18 cellular contexts compared by ENCODE assay signal in genomic region chr10:28644647-28645046, GRCh38. TPM values are rescaled to one million over a fixed set of nuclear protein-coding genes. Genes with fewer than 3 reads are reported as not detected.
DNase-seq lines count a peak whose midpoint lies in the region; ATAC-seq, FAIRE-seq and TF ChIP-seq lines count a peak whose summit lies in the region.
"Had no signal": no experiment of that assay in that cellular context is flagged by ENCODE, and none has a peak within 500 bp of the region (broad histone marks: within the 10 kb centered on the region; RNA-seq: fewer than 3 reads in every experiment).

No MANE protein-coding gene starts in this region.

- POLR2A ChIA-PET in K562 (lab: Yijun Ruan, JAX) = no interaction called here

- H3K4me1 Mint-ChIP-seq in stimulated activated effector memory CD8-positive, alpha-beta T cell treated with anti-CD3 and anti-CD28 coated beads, Interleukin-12 subunit alpha, Interleukin-12 subunit beta, amount 100 ng/mL, for 72 hours = no peaks in the 10 kb centered on the region
- H3K4me1 Mint-ChIP-seq: B cell had no signal

- H3K27ac Mint-ChIP-seq in stimulated activated effector memory CD8-positive, alpha-beta T cell treated with anti-CD3 and anti-CD28 coated beads, Interleukin-12 subunit alpha, Interleukin-12 subunit beta, amount 100 ng/mL, for 72 hours = no peak overlapping the region
- H3K27ac Mint-ChIP-seq: B cell; CD4-positive, alpha-beta T cell had no signal

- H3K79me2 ChIP-seq in K562 (ENCODE audit: control insufficient read depth, insufficient read depth, low read length) = no peaks in the 10 kb centered on the region

- H3K27me3 ChIP-seq in K562 (ENCODE audit: control insufficient read depth in 2 of 2, insufficient read depth in 2 of 2, low read length in 2 of 2) = peaks cover 8 to 18% of the 10 kb centered on the region in 2 experiments; a peak in 4 of 5 replicates

- intact Hi-C loops in K562 (cut with micrococcal nuclease) = no loop called here

- H3K27ac ChIP-seq in K562 (ENCODE audit: extremely low read depth, low read depth, low read length) = no peak overlapping the region
- H3K27ac ChIP-seq: HL-60 had no signal

- FAIRE-seq in K562 (lab: Jason Lieb, UNC) = no peak
- FAIRE-seq: A204.1, G401.6, GM12891, H54 had no signal

- H2AFZ ChIP-seq in K562 (ENCODE audit: low read depth, low read length) = no peak overlapping the region

- no peak overlapping the region for H3K9ac ChIP-seq in K562 (ENCODE audit: insufficient read depth in 1 of 2, low read depth in 2 of 2, low read length in 2 of 2)

- TF ChIP-seq POLR2A in NB4 (IDR thresholded peaks at IDR 0.05; ENCODE audit: extremely low read depth, insufficient read length) (no peak), K562 (conservative IDR thresholded peaks at IDR 0.05) (no peak)

- no peaks in the 10 kb centered on the region for H3K9me1 ChIP-seq in K562 (ENCODE audit: control insufficient read depth, insufficient read depth, low read length)

- TF ChIP-seq RAD21 in K562 (CRISPR knock-in tag; conservative IDR thresholded peaks at IDR 0.05 in 1 of 2, IDR thresholded peaks at IDR 0.05 in 1 of 2) = no peak

- no peaks in the 10 kb centered on the region for H3K36me3 ChIP-seq in K562 (ENCODE audit: control insufficient read depth, insufficient read depth, low read length)

- no TSS peak for BruUV-seq in K562 (replicated peaks; lab: Mats Ljungman, UMichigan)

- TF ChIP-seq EP300 in K562 (IDR thresholded peaks at IDR 0.05; ENCODE audit: low read length) = no peak

- H3K4me3 ChIP-seq in Jurkat, Clone E6-1 (ENCODE audit: low read length) = no peak overlapping the region
- H3K4me3 ChIP-seq in NB4 (ENCODE audit: low read depth, low read length) (no peak overlapping the region), K562 (no peak overlapping the region)

- no peaks in the 10 kb centered on the region for H3K36me3 Mint-ChIP-seq in stimulated activated effector memory CD8-positive, alpha-beta T cell treated with anti-CD3 and anti-CD28 coated beads, Interleukin-12 subunit alpha, Interleukin-12 subunit beta, amount 100 ng/mL, for 72 hours

- no peaks in the 10 kb centered on the region for H3K4me1 ChIP-seq in K562 (replicated peaks in 1 of 2; ENCODE audit: control insufficient read depth in 2 of 2, insufficient read depth in 2 of 2, low read length in 2 of 2)

- ATAC-seq in K562 = peak; percentile 50; the same call in 1 of the 3 replicates
- ATAC-seq in stimulated activated effector memory CD8-positive, alpha-beta T cell treated with anti-CD3 and anti-CD28 coated beads, Interleukin-12 subunit alpha, Interleukin-12 subunit beta, amount 100 ng/mL, for 72 hours = peak; percentile 40
- ATAC-seq: HCT116 had no signal

- no peaks in the 10 kb centered on the region for H3K9me3 Mint-ChIP-seq in stimulated activated effector memory CD8-positive, alpha-beta T cell treated with anti-CD3 and anti-CD28 coated beads, Interleukin-12 subunit alpha, Interleukin-12 subunit beta, amount 100 ng/mL, for 72 hours
- H3K9me3 Mint-ChIP-seq: CD4-positive, alpha-beta T cell had no signal

- CTCF ChIA-PET in K562 (lab: Yijun Ruan, JAX; ENCODE audit: low intra/inter-chr PET ratio) = no interaction called here

- 8% methylated on average over 4 of the region's 5 CpGs for WGBS in K562 (ENCODE audit: insufficient coverage, low coverage, missing lambda C conversion rate)

- H4K20me1 ChIP-seq in K562 (replicated peaks; ENCODE audit: control insufficient read depth, insufficient read depth, low read length) = no peaks in the 10 kb centered on the region

- in situ Hi-C loops in K562 (cut with MboI) = no loop called here

- no peak overlapping the region for H3K4me3 Mint-ChIP-seq in stimulated activated effector memory CD8-positive, alpha-beta T cell treated with anti-CD3 and anti-CD28 coated beads, Interleukin-12 subunit alpha, Interleukin-12 subunit beta, amount 100 ng/mL, for 72 hours
- H3K4me3 Mint-ChIP-seq: B cell; CD4-positive, alpha-beta T cell had no signal

- H3K9me3 ChIP-seq in K562 (replicated peaks; ENCODE audit: control insufficient read depth, insufficient read depth, low read depth, low read length) = no peaks in the 10 kb centered on the region

- peak; percentile 38 for DNase-seq in Jurkat, Clone E6-1 (ENCODE audit: low read depth, low spot score)
- DNase-seq in NB4 (ENCODE audit: low read depth) (peak; percentile 27), K562 (ENCODE audit: extremely low read depth in 1 of 4, low spot score in 3 of 4) (no peak), GOT3 (lab: John Stamatoyannopoulos, UW) (no peak), dermis blood vessel endothelial cell (no peak), OCI-M2 (lab: John Stamatoyannopoulos, UW; ENCODE audit: unreplicated experiment) (no peak)
- DNase-seq in stimulated activated effector memory CD8-positive, alpha-beta T cell treated with anti-CD3 and anti-CD28 coated beads, Interleukin-12 subunit alpha, Interleukin-12 subunit beta, amount 100 ng/mL, for 72 hours (ENCODE audit: low spot score in 2 of 2) = no peak
- DNase-seq: C1 segment of cervical spinal cord; CD4-positive, alpha-beta T cell; DMS79; EL had no signal

- H3K4me2 ChIP-seq in K562 (ENCODE audit: insufficient read depth, low read length) = no peak overlapping the region

- TF ChIP-seq CTCF in NB4 (IDR thresholded peaks at IDR 0.05; ENCODE audit: low read depth, low read length) (no peak), K562 (IDR thresholded peaks at IDR 0.05 in 2 of 3, conservative IDR thresholded peaks at IDR 0.05 in 1 of 3; ENCODE audit: insufficient read depth in 2 of 3, low read depth in 1 of 3, low read length in 3 of 3) (no peak)

TF ChIP-seq in K562, 482 proteins besides CTCF, POLR2A, EP300 and RAD21:
- TF ChIP-seq PKNOX1 (IDR thresholded peaks at IDR 0.05) (peak; percentile 62), HMG20B (CRISPR knock-in tag; IDR thresholded peaks at IDR 0.05) (no peak), CHCHD3 (CRISPR knock-in tag; IDR thresholded peaks at IDR 0.05) (no peak), TBL1XR1 (IDR thresholded peaks at IDR 0.05; ENCODE audit: low read length in 2 of 2) (no peak)
TF ChIP-seq in K562: peak in this region for 1.

RNA-seq across cellular contexts. Expression of gene BAMBI, which starts 32.7 kb away (rescaled TPM):
- polyA plus RNA-seq in Jurkat, Clone E6-1 (2012; ENCODE audit: insufficient read depth, insufficient read length) = 48.4 TPM
- total RNA-seq in K562 (2011; cell fraction: chromatin; rRNA removed; ENCODE audit: low replicate concordance) = 24.8 and 28.2 TPM in 2 replicates
- total RNA-seq in K562 (2011; cell fraction: nucleolus; rRNA removed) = 17.6 and 25.8 TPM in 2 replicates
- 17.6 and 19.4 TPM in 2 replicates for total RNA-seq in K562 (2011; cell fraction: nucleoplasm; rRNA removed)
- total RNA-seq in K562 (2014; rRNA removed) (21.8 TPM in 2 replicates), K562 (2014; rRNA removed; fragmentation: Illumina TruSeq; extraction: Trizol) (13.5 and 14.8 TPM in 2 replicates), K562 (2015; rRNA removed; fragmentation: Illumina TruSeq; extraction: Trizol) (18.9 and 19.2 TPM in 2 replicates), K562 (2021) (18.7 and 20.1 TPM in 2 replicates), dermis blood vessel endothelial cell (2.4 and 3.8 TPM in 2 replicates)
- polyA plus RNA-seq in K562 (2011; rRNA removed) (7.2 and 7.7 TPM in 2 replicates), K562 (2014; fragmentation: Illumina TruSeq; extraction: Trizol) (10.9 and 11.6 TPM in 2 replicates), K562 (2014; fragmentation: Nextera tagmentation; extraction: Ambion mirVana) (1 to 10 TPM; 2.0 to 2.9 TPM), K562 (2014; rRNA removed) (13.2 and 13.6 TPM in 2 replicates)
- 6.9 and 11.4 TPM in 2 replicates for polyA plus RNA-seq in K562 (2011; cell fraction: cytosol; rRNA removed)
- 21.3 and 26.7 TPM in 2 replicates for polyA plus RNA-seq in K562 (2011; cell fraction: nucleus; rRNA removed)
- 13.5 and 15.2 TPM in 2 replicates for polyA plus RNA-seq in K562 (2012)
- polyA minus RNA-seq in K562 (2011; rRNA and poly(A)+ RNA removed) = 6.0 and 6.4 TPM in 2 replicates
- polyA minus RNA-seq in K562 (2011; cell fraction: cytosol; rRNA and poly(A)+ RNA removed) = 4.6 and 6.2 TPM in 2 replicates
- 9.3 and 13.3 TPM in 2 replicates for polyA minus RNA-seq in K562 (2011; cell fraction: nucleus; rRNA and poly(A)+ RNA removed)

Comparison
In these comparisons a context has a peak if more than half of its experiments do, and no peak if none do; other contexts are left out.
1. DNase-seq: peak in Jurkat, Clone E6-1 (single experiment) and NB4 (single experiment); none in K562 (0 of 4), stimulated activated effector memory CD8-positive, alpha-beta T cell treated with anti-CD3 and anti-CD28 coated beads, Interleukin-12 subunit alpha, Interleukin-12 subunit beta, amount 100 ng/mL, for 72 hours (0 of 2), GOT3 (single experiment), dermis blood vessel endothelial cell (single experiment) and OCI-M2 (single experiment).